Comparison of ENCODE assay signal across 7 cellular contexts in the genomic region with DNA sequence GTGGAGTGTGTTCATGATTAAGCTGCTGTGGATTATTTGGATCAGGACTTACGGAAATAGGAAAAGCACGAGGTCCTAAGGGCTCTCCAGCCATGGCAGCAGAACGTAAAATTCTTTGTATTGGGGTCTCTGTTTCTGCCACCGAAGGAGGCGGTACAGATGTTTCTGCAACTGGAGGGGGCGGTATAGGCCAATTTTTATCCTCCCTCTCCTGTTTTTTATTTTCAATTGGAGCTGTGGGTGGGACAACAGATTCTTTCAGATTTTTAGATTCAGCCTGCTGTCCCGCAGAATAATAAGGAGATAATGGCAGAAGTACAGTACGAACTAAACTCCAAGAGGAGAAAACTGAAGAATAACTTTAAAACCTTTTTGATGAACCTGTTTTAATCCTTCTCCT. TPM values are rescaled to one million over a fixed set of nuclear protein-coding genes. Genes with fewer than 3 reads are reported as not detected.
"Had no signal": no experiment of that assay in that cellular context is flagged by ENCODE, and none has a peak within 500 bp of the region (broad histone marks: within the 10 kb centered on the region; RNA-seq: fewer than 3 reads in every experiment).

No MANE protein-coding gene starts in this region.

RNA-seq across cellular contexts. Expression of a gene that starts 26.0 kb away (rescaled TPM):
- total RNA-seq: GM23248, H4, H7, HepG2, HFFc6, HT1080 had no signal
- polyA plus RNA-seq: GM23248, HepG2, IgD-negative memory B cell had no signal
